Comparison of ENCODE assay signal across 21 cellular contexts in the genomic region with DNA sequence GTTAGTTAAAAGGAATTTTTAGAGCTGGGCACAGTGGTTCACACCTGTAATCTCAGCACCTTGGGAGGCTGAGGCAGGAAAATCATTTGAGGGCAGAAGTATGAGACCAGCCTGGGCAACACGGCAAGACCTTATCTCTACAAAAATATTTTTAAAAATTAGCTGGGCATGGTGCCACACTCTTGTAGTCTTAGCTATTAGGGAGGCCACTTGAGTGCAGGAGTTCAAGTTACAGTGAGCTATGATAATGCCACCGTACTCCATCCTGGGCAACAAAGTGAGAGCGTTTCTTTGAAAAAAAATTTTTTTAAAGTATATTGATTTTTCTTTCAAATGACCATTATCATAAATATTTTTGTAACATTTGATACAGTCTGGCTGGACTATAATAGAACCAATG.
DNase-seq lines count a peak whose midpoint lies in the region; ATAC-seq and TF ChIP-seq lines count a peak whose summit lies in the region.
"Had no signal": no experiment of that assay in that cellular context is flagged by ENCODE, and none has a peak within 500 bp of the region (broad histone marks: within the 10 kb centered on the region; RNA-seq: fewer than 3 reads in every experiment).

No MANE protein-coding gene starts in this region.

- no peaks in the 10 kb centered on the region for H3K27me3 Mint-ChIP-seq in glutamatergic neuron (ENCODE audit: unreplicated experiment)
- H3K27me3 Mint-ChIP-seq: stimulated activated memory B cell treated with anti-CD40 and anti-IgM and Interleukin-4, amounts not matched to agents 10 μg/mL and 1 μg/mL and 100 μg/mL, for 72 hours had no signal

- ATAC-seq in SK-N-SH treated with all-trans-retinoic acid at 6 μM for 48 hours, result peak; percentile 75
- ATAC-seq in upper lobe of right lung, result peak; percentile 82
- ATAC-seq: stimulated activated memory B cell treated with anti-CD40 and anti-IgM and Interleukin-4, amounts not matched to agents 10 μg/mL and 1 μg/mL and 100 μg/mL, for 72 hours had no signal

- no peak for TF ChIP-seq EP300 in SK-N-SH (IDR thresholded peaks at IDR 0.05; ENCODE audit: borderline replicate concordance in 1 of 2, low read depth in 1 of 2, low read length in 1 of 2)

- POLR2A ChIA-PET in SK-N-SH (lab: Yijun Ruan, JAX), result no interaction called here

- peaks cover 31% of the 10 kb centered on the region for H3F3A ChIP-seq in SK-N-SH (replicated peaks; ENCODE audit: insufficient read depth)

- H3K9me3 Mint-ChIP-seq in glutamatergic neuron (ENCODE audit: unreplicated experiment), result peaks cover 4% of the 10 kb centered on the region
- H3K9me3 Mint-ChIP-seq: neural crest cell; stimulated activated memory B cell treated with anti-CD40 and anti-IgM and Interleukin-4, amounts not matched to agents 10 μg/mL and 1 μg/mL and 100 μg/mL, for 72 hours had no signal

- no peak for TF ChIP-seq POLR2A in erythroblast (IDR thresholded peaks at IDR 0.05; ENCODE audit: low read length)

- no peak overlapping the region for H3K4me3 Mint-ChIP-seq in glutamatergic neuron (ENCODE audit: unreplicated experiment)
- H3K4me3 Mint-ChIP-seq: neural crest cell; stimulated activated memory B cell treated with anti-CD40 and anti-IgM and Interleukin-4, amounts not matched to agents 10 μg/mL and 1 μg/mL and 100 μg/mL, for 72 hours had no signal

- DNase-seq in SK-N-SH (no peak), NCI-H2196 (lab: John Stamatoyannopoulos, UW; ENCODE audit: unreplicated experiment) (peak; percentile 79), fibroblast of pulmonary artery (ENCODE audit: low read depth) (peak; percentile 25), upper lobe of right lung (no peak), pons (ENCODE audit: low spot score) (no peak), erythroblast (lab: John Stamatoyannopoulos, UW) (no peak), glutamatergic neuron (no peak)
- DNase-seq: activated CD4-positive, alpha-beta T cell treated with anti-CD3 and anti-CD28 coated beads, Interleukin-2, amount 50 U/mL, for 1 hour; activated CD8-positive, alpha-beta memory T cell treated with anti-CD3 and anti-CD28 coated beads, Interleukin-2, amount 50 U/mL, for 48 hours; activated gamma-delta T cell treated with Interleukin-2 at 50 U/mL for 16 hours; anterior cingulate cortex; foreskin melanocyte; Karpas-422; NCI-H1930; NK-92 treated with Interleukin-12 subunit alpha and Interleukin-12 subunit beta, amount 100 ng/mL, for 24 hours; RPMI8226; SW 1271; thyroid gland had no signal

- no peaks in the 10 kb centered on the region for H3K4me1 Mint-ChIP-seq in glutamatergic neuron (ENCODE audit: low read depth, unreplicated experiment)
- H3K4me1 Mint-ChIP-seq: neural crest cell had no signal

- H3K4me1 ChIP-seq in SK-N-SH (ENCODE audit: control insufficient read depth in 1 of 2, insufficient read depth in 2 of 2, low read depth in 1 of 2, low read length in 1 of 2) (peaks cover 4 to 6% of the 10 kb centered on the region in 2 experiments), upper lobe of right lung (no peaks in the 10 kb centered on the region)

- CTCF ChIA-PET in SK-N-SH (lab: Yijun Ruan, JAX), result no interaction called here

- H3K9me2 ChIP-seq in SK-N-SH, result no peaks in the 10 kb centered on the region

- H2AFZ ChIP-seq in SK-N-SH (ENCODE audit: low read depth), result no peak overlapping the region

- peaks cover 8% of the 10 kb centered on the region for H3K79me2 ChIP-seq in SK-N-SH (ENCODE audit: insufficient read depth)

- no peak overlapping the region for H3K9ac ChIP-seq in SK-N-SH

- H3K4me2 ChIP-seq in SK-N-SH, result no peak overlapping the region

- H3K27ac Mint-ChIP-seq in glutamatergic neuron (ENCODE audit: unreplicated experiment), result no peak overlapping the region
- H3K27ac Mint-ChIP-seq: stimulated activated memory B cell treated with anti-CD40 and anti-IgM and Interleukin-4, amounts not matched to agents 10 μg/mL and 1 μg/mL and 100 μg/mL, for 72 hours had no signal

- H3K36me3 Mint-ChIP-seq in glutamatergic neuron (ENCODE audit: unreplicated experiment), result no peaks in the 10 kb centered on the region

- no peak overlapping the region for H3K4me3 ChIP-seq in SK-N-SH (ENCODE audit: low read depth in 2 of 2, low read length in 1 of 2)
- H3K4me3 ChIP-seq in fibroblast of pulmonary artery (replicated peaks; ENCODE audit: low read depth, low read length), result no peak overlapping the region
- no peak overlapping the region for H3K4me3 ChIP-seq in upper lobe of right lung
- H3K4me3 ChIP-seq: thyroid gland had no signal

- H4K20me1 ChIP-seq in SK-N-SH (ENCODE audit: insufficient read depth), result no peaks in the 10 kb centered on the region

- intact Hi-C loops in upper lobe of right lung (cut with DNase I), result no loop called here

- no peak for TF ChIP-seq RAD21 in SK-N-SH (IDR thresholded peaks at IDR 0.05; ENCODE audit: low read length)

- H3K36me3 ChIP-seq in SK-N-SH (replicated peaks in 1 of 2; ENCODE audit: control insufficient read depth in 1 of 2, insufficient read depth in 2 of 2, low read length in 1 of 2), result peaks cover 0 to 18% of the 10 kb centered on the region in 2 experiments
- H3K36me3 ChIP-seq in upper lobe of right lung, result peaks cover 4% of the 10 kb centered on the region
- H3K36me3 ChIP-seq: thyroid gland had no signal

- WGBS in SK-N-SH (ENCODE audit: low lambda C conversion rate), result 53% methylated on average over 3 of the region's 3 CpGs

- TF ChIP-seq CTCF in SK-N-SH (IDR thresholded peaks at IDR 0.05) (no peak), fibroblast of pulmonary artery (IDR thresholded peaks at IDR 0.05; ENCODE audit: low read length, missing control alignments) (no peak), upper lobe of right lung (IDR thresholded peaks at IDR 0.05) (no peak), glutamatergic neuron (IDR thresholded peaks at IDR 0.05; ENCODE audit: partially characterized antibody, unreplicated experiment) (no peak)

- H3K27ac ChIP-seq in SK-N-SH (ENCODE audit: low read depth in 2 of 2, low read length in 1 of 2), result peak overlapping the region in 1 of 2 experiments; percentile 12; a peak in 1 of 4 replicates
- H3K27ac ChIP-seq in upper lobe of right lung, result no peak overlapping the region
- H3K27ac ChIP-seq: thyroid gland had no signal

- H3K9me3 ChIP-seq in SK-N-SH (no peaks in the 10 kb centered on the region), upper lobe of right lung (no peaks in the 10 kb centered on the region)
- H3K9me3 ChIP-seq: thyroid gland had no signal

- no peaks in the 10 kb centered on the region for H3K27me3 ChIP-seq in SK-N-SH (ENCODE audit: insufficient read depth)
- H3K27me3 ChIP-seq in upper lobe of right lung, result no peaks in the 10 kb centered on the region
- H3K27me3 ChIP-seq: thyroid gland had no signal

TF ChIP-seq in SK-N-SH treated with all-trans-retinoic acid at 6 μM for 48 hours, 23 proteins besides CTCF, POLR2A, EP300 and RAD21:
- TF ChIP-seq, protein P1, sequence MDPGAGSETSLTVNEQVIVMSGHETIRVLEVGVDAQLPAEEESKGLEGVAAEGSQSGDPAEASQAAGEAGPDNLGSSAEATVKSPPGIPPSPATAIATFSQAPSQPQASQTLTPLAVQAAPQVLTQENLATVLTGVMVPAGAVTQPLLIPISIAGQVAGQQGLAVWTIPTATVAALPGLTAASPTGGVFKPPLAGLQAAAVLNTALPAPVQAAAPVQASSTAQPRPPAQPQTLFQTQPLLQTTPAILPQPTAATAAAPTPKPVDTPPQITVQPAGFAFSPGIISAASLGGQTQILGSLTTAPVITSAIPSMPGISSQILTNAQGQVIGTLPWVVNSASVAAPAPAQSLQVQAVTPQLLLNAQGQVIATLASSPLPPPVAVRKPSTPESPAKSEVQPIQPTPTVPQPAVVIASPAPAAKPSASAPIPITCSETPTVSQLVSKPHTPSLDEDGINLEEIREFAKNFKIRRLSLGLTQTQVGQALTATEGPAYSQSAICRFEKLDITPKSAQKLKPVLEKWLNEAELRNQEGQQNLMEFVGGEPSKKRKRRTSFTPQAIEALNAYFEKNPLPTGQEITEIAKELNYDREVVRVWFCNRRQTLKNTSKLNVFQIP (CRISPR knock-in tag; IDR thresholded peaks at IDR 0.05; ENCODE audit: borderline replicate concordance, low read depth), result no peak
- peak; percentile 63 for TF ChIP-seq ISL1 (CRISPR knock-in tag; IDR thresholded peaks at IDR 0.05)
TF ChIP-seq in SK-N-SH treated with all-trans-retinoic acid at 6 μM for 48 hours: peak in this region for 1.

TF ChIP-seq in SK-N-SH, 30 proteins besides CTCF, POLR2A, EP300 and RAD21:
- no peak for TF ChIP-seq TAF1 (IDR thresholded peaks at IDR 0.05; ENCODE audit: borderline replicate concordance, low read depth, low read length)

Comparison
In these comparisons a context has a peak if more than half of its experiments do, and no peak if none do; other contexts are left out.
1. DNase-seq: peak in NCI-H2196 (single experiment) and fibroblast of pulmonary artery (single experiment); none in SK-N-SH (single experiment), upper lobe of right lung (single experiment), pons (single experiment), erythroblast (0 of 2) and glutamatergic neuron (single experiment).